In the genomic region with DNA sequence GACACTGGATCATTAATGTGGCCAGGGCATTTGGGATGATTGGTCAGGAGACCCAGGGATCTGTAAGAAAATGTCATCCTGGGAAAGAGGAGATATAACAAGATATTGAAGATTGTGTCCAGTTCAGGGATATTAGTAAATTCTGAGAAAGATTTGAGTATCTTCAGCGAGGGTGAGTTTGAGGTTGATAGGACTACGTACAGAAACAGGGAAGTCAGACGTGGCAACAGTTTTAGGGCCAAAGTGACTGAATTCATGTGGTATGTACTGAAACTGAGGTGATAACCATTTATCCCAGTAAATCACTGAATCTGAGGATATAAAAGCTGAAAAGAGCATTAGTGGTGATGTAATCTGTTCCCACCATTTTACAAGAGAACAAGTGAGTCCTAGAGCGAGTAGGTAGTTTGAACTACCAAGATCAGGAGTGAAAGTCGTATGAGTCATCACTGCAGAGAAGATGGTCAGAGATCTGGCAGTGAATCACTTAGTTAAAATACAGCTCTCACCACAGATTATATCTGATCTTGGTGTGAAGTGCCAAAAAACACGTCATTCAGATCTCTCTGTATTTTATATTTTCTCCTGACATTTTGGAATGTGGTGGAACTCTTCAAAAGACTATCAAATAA, we compare ENCODE assay signal across 8 cellular contexts.
A peak's percentile ranks its signal among the peaks of the same experiment; 100 is the strongest.
DNase-seq lines count a peak whose midpoint lies in the region; FAIRE-seq and TF ChIP-seq lines count a peak whose summit lies in the region.

No MANE protein-coding gene starts in this region.

- no peak overlapping the region for H3K27ac ChIP-seq in vagina

- no peak for TF ChIP-seq POLR2A in vagina (IDR thresholded peaks at IDR 0.05)

- H3K4me3 ChIP-seq in vagina, result no peak overlapping the region

- H3K9me3 ChIP-seq in vagina, result no peaks in the 10 kb centered on the region

- DNase-seq in GM18507 (ENCODE audit: extremely low spot score, insufficient read length, low read depth) (peak; percentile 15), HCEC 1CT (peak; percentile 97), Kasumi-1 (lab: John Stamatoyannopoulos, UW) (peak; percentile 15 to 34), cerebellar cortex (ENCODE audit: low spot score) (peak; percentile 24), putamen (ENCODE audit: low spot score) (peak; percentile 18), NCI-H2227 treated with DMSO at 0.1 percent for 48 hours (lab: John Stamatoyannopoulos, UW) (no peak), posterior vena cava (ENCODE audit: low spot score) (no peak), vagina (ENCODE audit: extremely low spot score in 2 of 2) (no peak)

- intact Hi-C loops in posterior vena cava (cut with DNase I) (no loop called here), vagina (cut with DNase I) (no loop called here)

- TF ChIP-seq CTCF in vagina (IDR thresholded peaks at IDR 0.05), result no peak

- H3K4me1 ChIP-seq in vagina, result peaks cover 12% of the 10 kb centered on the region

- no peaks in the 10 kb centered on the region for H3K36me3 ChIP-seq in vagina

- no peaks in the 10 kb centered on the region for H3K27me3 ChIP-seq in vagina

- FAIRE-seq in GM18507 (lab: Jason Lieb, UNC), result peak; percentile 92

Comparison
In these comparisons a context has a peak if more than half of its experiments do, and no peak if none do; other contexts are left out.
1. DNase-seq: peak in GM18507 (single experiment), HCEC 1CT (single experiment), Kasumi-1 (2 of 2), cerebellar cortex (single experiment) and putamen (single experiment); none in NCI-H2227 treated with DMSO at 0.1 percent for 48 hours (single experiment), posterior vena cava (single experiment) and vagina (0 of 2).